Comparison of ENCODE assay signal across 8 cellular contexts in the genomic region with DNA sequence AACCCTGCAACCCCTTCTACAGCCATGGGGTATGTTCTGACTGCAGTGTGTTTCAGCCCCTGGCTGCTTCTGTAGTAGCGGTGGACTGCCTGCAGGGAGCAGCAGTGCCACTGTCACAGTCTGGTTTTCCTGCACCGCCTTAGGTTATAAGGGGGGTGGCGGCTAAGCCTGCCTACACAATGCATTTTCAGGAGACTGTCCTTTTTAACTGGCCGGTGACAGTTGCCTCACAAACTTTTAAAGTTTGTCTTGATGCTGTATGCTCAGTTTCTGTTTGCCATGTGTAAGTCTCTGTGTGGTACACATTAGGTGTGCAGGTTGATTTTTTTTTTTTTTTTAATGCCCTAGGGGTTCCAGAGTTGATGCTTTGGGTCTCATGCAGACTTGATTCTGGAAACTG. TPM values are rescaled to one million over a fixed set of nuclear protein-coding genes. Genes with fewer than 3 reads are reported as not detected.
A peak's percentile ranks its signal among the peaks of the same experiment; 100 is the strongest.
DNase-seq lines count a peak whose midpoint lies in the region; ATAC-seq and TF ChIP-seq lines count a peak whose summit lies in the region.

No MANE protein-coding gene starts in this region.

- peaks cover 16% of the 10 kb centered on the region for H3K4me1 Mint-ChIP-seq in activated naive CD8-positive, alpha-beta T cell treated with anti-CD3 and anti-CD28 coated beads, Interleukin-2, amount 50 U/mL, for 24 hours

- DNase-seq in Kasumi-1 (lab: John Stamatoyannopoulos, UW) = peak; percentile 88 to 89
- DNase-seq in T-helper 1 cell = peak; percentile 45 to 75 (median 61)
- peak; percentile 76 for DNase-seq in activated naive CD8-positive, alpha-beta T cell treated with anti-CD3 and anti-CD28 coated beads, Interleukin-2, amount 50 U/mL, for 24 hours
- DNase-seq in left cardiac atrium = peak; percentile 73
- peak; percentile 78 for DNase-seq in retina
- DNase-seq in cerebellar nuclear complex (lab: John Stamatoyannopoulos, UW) = no peak

- H3K36me3 Mint-ChIP-seq in activated naive CD8-positive, alpha-beta T cell treated with anti-CD3 and anti-CD28 coated beads, Interleukin-2, amount 50 U/mL, for 24 hours (ENCODE audit: low read depth) = peaks cover 49% of the 10 kb centered on the region

- H3K27me3 Mint-ChIP-seq in activated naive CD8-positive, alpha-beta T cell treated with anti-CD3 and anti-CD28 coated beads, Interleukin-2, amount 50 U/mL, for 24 hours = no peaks in the 10 kb centered on the region

- intact Hi-C loops in left cardiac atrium (cut with DNase I) = loop anchor here (1.0 to 10.0 kb wide), 4 partner anchors 94 to 159 kb away; a partner anchor contains a TSS

- peak; percentile 95 for TF ChIP-seq CTCF in C4-2B (conservative IDR thresholded peaks at IDR 0.05)

- no peak overlapping the region for H3K27ac Mint-ChIP-seq in activated naive CD8-positive, alpha-beta T cell treated with anti-CD3 and anti-CD28 coated beads, Interleukin-2, amount 50 U/mL, for 24 hours

- ATAC-seq in GM19351 (IDR thresholded peaks at IDR 0.05; ENCODE audit: unreplicated experiment) = peak; percentile 59
- peak; percentile 98 for ATAC-seq in activated naive CD8-positive, alpha-beta T cell treated with anti-CD3 and anti-CD28 coated beads, Interleukin-2, amount 50 U/mL, for 24 hours
- ATAC-seq in left cardiac atrium = peak; percentile 91 to 93

- H3K27ac ChIP-seq in C4-2B = no peak overlapping the region

- no peaks in the 10 kb centered on the region for H3K9me3 Mint-ChIP-seq in activated naive CD8-positive, alpha-beta T cell treated with anti-CD3 and anti-CD28 coated beads, Interleukin-2, amount 50 U/mL, for 24 hours

- H3K4me3 Mint-ChIP-seq in activated naive CD8-positive, alpha-beta T cell treated with anti-CD3 and anti-CD28 coated beads, Interleukin-2, amount 50 U/mL, for 24 hours = no peak overlapping the region

RNA-seq across cellular contexts. Expression of a gene that starts 53.0 kb away (rescaled TPM):
- total RNA-seq in left cardiac atrium = 10 to 100 TPM; 29.0 to 30.8 TPM

Comparison
In these comparisons a context has a peak if more than half of its experiments do, and no peak if none do; other contexts are left out.
1. DNase-seq: peak in Kasumi-1 (2 of 2), T-helper 1 cell (5 of 5), activated naive CD8-positive, alpha-beta T cell treated with anti-CD3 and anti-CD28 coated beads, Interleukin-2, amount 50 U/mL, for 24 hours (single experiment), left cardiac atrium (single experiment) and retina (single experiment); none in cerebellar nuclear complex (0 of 2).
2. Peak in every context shown above with its lines, with median percentiles within 50 percentile points of each other: ATAC-seq.